In the genomic region with DNA sequence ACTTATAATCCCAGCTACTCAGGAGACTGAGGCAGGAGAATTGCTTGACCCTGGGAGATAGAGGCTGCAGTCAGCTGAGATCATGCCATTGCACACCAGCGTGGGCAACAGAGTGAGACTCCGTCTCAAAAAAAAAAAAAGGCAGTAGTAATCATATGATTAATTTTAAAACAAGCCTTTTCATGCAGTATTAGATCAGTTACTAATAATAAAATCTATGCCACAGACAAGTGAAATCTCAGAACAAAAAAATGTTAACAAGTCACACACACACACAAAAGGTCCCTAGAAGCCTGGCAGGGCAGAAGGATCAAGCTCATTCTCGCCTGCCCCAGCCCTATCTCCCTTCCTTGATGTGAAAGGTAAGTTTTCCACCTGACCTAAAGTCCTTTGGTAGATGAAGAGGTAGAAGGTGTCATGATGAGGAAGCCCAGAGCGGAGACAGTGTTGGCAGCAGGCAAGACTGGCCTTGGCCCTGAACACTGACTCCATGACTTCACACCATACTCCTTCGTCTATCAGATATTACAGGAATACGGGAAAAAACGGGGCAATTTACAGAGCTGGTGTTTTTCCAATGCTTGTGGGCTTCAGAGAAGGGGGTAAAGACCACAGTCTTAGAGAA, we compare ENCODE assay signal across 29 cellular contexts. TPM values are rescaled to one million over a fixed set of nuclear protein-coding genes. Genes with fewer than 3 reads are reported as not detected.
"Had no signal": no experiment of that assay in that cellular context is flagged by ENCODE, and none has a peak within 500 bp of the region (broad histone marks: within the 10 kb centered on the region; RNA-seq: fewer than 3 reads in every experiment).

No MANE protein-coding gene starts in this region.

- H3K9me3 ChIP-seq: body of pancreas, esophagus muscularis mucosa, gastrocnemius medialis, left lung, SJSA1, thyroid gland had no signal

- H3K27ac Mint-ChIP-seq: activated B cell treated with CpG ODN at 0.5 μM for 24 hours; activated naive CD8-positive, alpha-beta T cell treated with anti-CD3 and anti-CD28 coated beads, Interleukin-2, amount 10 ng/mL, durations not matched to agents 7 days and 5 days; activated T-helper 2 cell treated with anti-CD3 and anti-CD28 coated beads, Interferon-gamma antibody, Interleukin-2, Interleukin-4, amounts not matched to agents 10 μg/mL and 5 μg/mL and 100 μg/mL, durations not matched to agents 14 hours and 24 hours and 36 hours had no signal

- H3K4me3 ChIP-seq: body of pancreas, esophagus muscularis mucosa, gastrocnemius medialis, left lung, SJSA1, smooth muscle cell, thyroid gland had no signal

- H3K9ac ChIP-seq: parathyroid adenoma had no signal

- H3K4me1 Mint-ChIP-seq: activated B cell treated with CpG ODN at 0.5 μM for 24 hours had no signal

- H3K27me3 ChIP-seq: body of pancreas, esophagus muscularis mucosa, gastrocnemius medialis, left lung, SJSA1, thyroid gland had no signal

- H3K9me3 Mint-ChIP-seq: activated B cell treated with CpG ODN at 0.5 μM for 24 hours; activated naive CD8-positive, alpha-beta T cell treated with anti-CD3 and anti-CD28 coated beads, Interleukin-2, amount 10 ng/mL, durations not matched to agents 7 days and 5 days; activated T-cell treated with anti-CD3 and anti-CD28 coated beads, Interleukin-2, amount 50 U/mL, for 4 hours; activated T-helper 2 cell treated with anti-CD3 and anti-CD28 coated beads, Interferon-gamma antibody, Interleukin-2, Interleukin-4, amounts not matched to agents 10 μg/mL and 5 μg/mL and 100 μg/mL, durations not matched to agents 14 hours and 24 hours and 36 hours had no signal

- H3K27ac ChIP-seq: body of pancreas, esophagus muscularis mucosa, gastrocnemius medialis, left lung, parathyroid adenoma, SJSA1, thyroid gland had no signal

- ATAC-seq: activated T-cell treated with anti-CD3 and anti-CD28 coated beads, Interleukin-2, amount 50 U/mL, for 4 hours; body of pancreas; gastrocnemius medialis; left lung; sciatic nerve had no signal

- DNase-seq: activated B cell treated with CpG ODN at 0.5 μM for 24 hours; activated CD4-positive, alpha-beta T cell treated with anti-CD3 and anti-CD28 coated beads for 4 hours; activated CD4-positive, alpha-beta T cell treated with anti-CD3 and anti-CD28 coated beads, Interleukin-2, amount 50 U/mL, for 48 hours; activated CD8-positive, alpha-beta memory T cell treated with anti-CD3 and anti-CD28 coated beads, Interleukin-2, amount 50 U/mL, for 48 hours; activated naive CD4-positive, alpha-beta T cell treated with Interleukin-2 at 50 U/mL for 16 hours; activated naive CD8-positive, alpha-beta T cell treated with anti-CD3 and anti-CD28 coated beads, Interleukin-2, amount 10 ng/mL, durations not matched to agents 7 days and 5 days; activated T-cell treated with anti-CD3 and anti-CD28 coated beads, Interleukin-2, amount 50 U/mL, for 4 hours; amygdala; body of pancreas; caudate nucleus; dermis blood vessel endothelial cell; effector CD8-positive, alpha-beta T cell; gastrocnemius medialis; kidney; left lung; mammary epithelial cell; midbrain; nucleus accumbens; stimulated activated CD4-positive, alpha-beta T cell treated with anti-CD3 and anti-CD28 coated beads, Interleukin-15, amount 100 ng/mL, for 24 hours; stimulated activated CD4-positive, alpha-beta T cell treated with anti-CD3 and anti-CD28 coated beads, Interleukin-2, amount 100 ng/mL, for 48 hours; stimulated activated naive CD4-positive, alpha-beta T cell treated with Interleukin-2 at 50 U/mL for 16 hours; T-helper 1 cell; thyroid gland had no signal

- H3K27me3 Mint-ChIP-seq: activated B cell treated with CpG ODN at 0.5 μM for 24 hours; activated naive CD8-positive, alpha-beta T cell treated with anti-CD3 and anti-CD28 coated beads, Interleukin-2, amount 10 ng/mL, durations not matched to agents 7 days and 5 days had no signal

- H3K4me3 Mint-ChIP-seq: activated B cell treated with CpG ODN at 0.5 μM for 24 hours; activated naive CD8-positive, alpha-beta T cell treated with anti-CD3 and anti-CD28 coated beads, Interleukin-2, amount 10 ng/mL, durations not matched to agents 7 days and 5 days; activated T-cell treated with anti-CD3 and anti-CD28 coated beads, Interleukin-2, amount 50 U/mL, for 4 hours had no signal

- H3K4me1 ChIP-seq: body of pancreas, esophagus muscularis mucosa, gastrocnemius medialis, left lung, parathyroid adenoma, SJSA1, thyroid gland had no signal

RNA-seq across cellular contexts. Expression of a gene that starts 36.8 kb away (rescaled TPM):
- polyA plus RNA-seq: smooth muscle cell had no signal
